In the genomic region with DNA sequence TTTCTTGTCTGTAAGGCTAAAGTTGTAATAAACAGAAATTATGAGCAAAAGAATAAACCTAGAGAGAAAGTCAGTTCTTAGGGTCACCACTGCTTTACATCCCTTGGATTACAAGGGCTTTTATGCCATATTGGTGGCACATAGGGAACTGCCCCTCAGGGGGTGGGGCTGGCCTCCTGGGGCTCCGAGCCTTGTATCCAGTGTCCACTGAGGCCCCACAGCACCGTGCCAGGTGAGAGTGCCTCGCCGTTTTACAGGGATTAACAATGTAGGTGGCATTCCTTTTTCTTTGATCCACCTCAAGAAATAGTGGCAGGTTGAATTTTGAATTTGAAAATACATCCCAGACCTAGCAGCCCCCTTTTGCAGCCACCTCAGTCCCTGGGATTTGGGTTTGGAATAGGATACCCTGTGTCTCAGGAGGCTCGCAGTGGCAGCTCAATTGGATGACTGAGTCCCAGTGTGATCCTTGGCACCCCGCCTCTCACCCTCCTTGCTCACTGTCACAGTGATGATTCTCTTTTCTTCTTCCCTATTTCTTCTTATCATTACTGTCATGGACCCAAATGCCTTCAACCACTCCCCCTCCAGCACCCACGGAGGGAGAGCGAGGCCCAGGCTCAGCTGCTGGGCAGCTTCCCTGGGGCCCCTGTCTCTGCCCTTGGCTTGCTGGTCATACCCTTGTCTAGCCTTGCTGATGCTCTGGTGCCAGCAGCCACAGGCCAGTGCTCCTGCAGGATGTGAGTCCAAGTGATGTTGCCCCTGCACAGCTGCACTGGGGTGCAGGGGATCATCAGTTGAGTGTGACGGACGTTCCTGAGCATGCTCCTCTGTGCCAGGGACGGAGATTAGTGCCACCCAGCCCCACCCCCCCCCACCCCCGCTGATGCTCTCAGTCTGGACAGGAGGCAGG, we compare ENCODE assay signal across 17 cellular contexts.
DNase-seq lines count a peak whose midpoint lies in the region; ATAC-seq and TF ChIP-seq lines count a peak whose summit lies in the region.
"Had no signal": no experiment of that assay in that cellular context is flagged by ENCODE, and none has a peak within 500 bp of the region (broad histone marks: within the 10 kb centered on the region; RNA-seq: fewer than 3 reads in every experiment).

No MANE protein-coding gene starts in this region.

- H3K4me3 Mint-ChIP-seq in T-helper 17 cell, result no peak overlapping the region
- no peak overlapping the region for H3K4me3 Mint-ChIP-seq in immature natural killer cell

- DNase-seq in activated CD8-positive, alpha-beta memory T cell treated with anti-CD3 and anti-CD28 coated beads, Interleukin-2, amount 50 U/mL, for 48 hours, result peak; percentile 32
- DNase-seq in activated CD8-positive, alpha-beta memory T cell treated with anti-CD3 and anti-CD28 coated beads, Interleukin-2, amount 50 U/mL, for 4 hours, result no peak
- DNase-seq in T-helper 17 cell (no peak), left lobe of liver (ENCODE audit: low spot score) (peak; percentile 34), spleen (peak; percentile 63), NCI-H128 (lab: John Stamatoyannopoulos, UW; ENCODE audit: unreplicated experiment) (no peak), immature natural killer cell (no peak), activated gamma-delta T cell treated with Interleukin-2 at 50 U/mL for 16 hours (no peak)
- DNase-seq: COR-L47, GF-D8, NCI-H1048, NCI-H146, NCI-H2081 treated with DMSO at 0.1 percent for 48 hours, NCI-H524 had no signal

- H3K36me3 ChIP-seq in spleen, result peaks cover 0 to 11% (median 0%) of the 10 kb centered on the region in 6 donors
- H3K36me3 ChIP-seq: Peyer's patch had no signal

- TF ChIP-seq POLR2A in spleen (IDR thresholded peaks at IDR 0.05), result no peak

- TF ChIP-seq CTCF in spleen (IDR thresholded peaks at IDR 0.05 in 8 of 11, conservative IDR thresholded peaks at IDR 0.05 in 3 of 11), result no peak

- H3K9me3 ChIP-seq in T-helper 17 cell (ENCODE audit: control insufficient read depth, low read length, poor library complexity, severe bottlenecking) (no peaks in the 10 kb centered on the region), spleen (no peaks in the 10 kb centered on the region)
- H3K9me3 ChIP-seq: Peyer's patch had no signal

- H3K27me3 Mint-ChIP-seq in T-helper 17 cell, result no peaks in the 10 kb centered on the region
- H3K27me3 Mint-ChIP-seq in immature natural killer cell (ENCODE audit: low read depth in 3 of 3), result peaks cover 0 to 3% (median 2%) of the 10 kb centered on the region in 3 donors

- ATAC-seq in T-helper 17 cell (no peak), left lobe of liver (no peak)
- ATAC-seq: Right ventricle myocardium inferior had no signal

- H3K36me3 Mint-ChIP-seq in T-helper 17 cell (ENCODE audit: low read depth) (peaks cover 5% of the 10 kb centered on the region), immature natural killer cell (peaks cover 0 to 9% (median 3%) of the 10 kb centered on the region in 3 donors)

- no peak overlapping the region for H3K27ac ChIP-seq in spleen
- H3K27ac ChIP-seq: KMS-11, Peyer's patch had no signal

- H3K27ac Mint-ChIP-seq in T-helper 17 cell, result peak overlapping the region; percentile 69
- no peak overlapping the region for H3K27ac Mint-ChIP-seq in immature natural killer cell

- peaks cover 0 to 11% (median 0%) of the 10 kb centered on the region in 6 donors for H3K4me1 ChIP-seq in spleen

- no peaks in the 10 kb centered on the region for H3K9me3 Mint-ChIP-seq in immature natural killer cell

- no peak overlapping the region for H3K4me3 ChIP-seq in spleen
- H3K4me3 ChIP-seq: Peyer's patch had no signal

- 92 to 97% (median 93%) methylated on average over 12 of the region's 12 CpGs for WGBS in spleen, 5 donors

- peaks cover 17% of the 10 kb centered on the region for H3K4me1 Mint-ChIP-seq in T-helper 17 cell
- no peaks in the 10 kb centered on the region for H3K4me1 Mint-ChIP-seq in immature natural killer cell

- intact Hi-C loops in spleen (cut with DNase I; ENCODE audit: low total_unique reads), result no loop called here

- H3K27me3 ChIP-seq in spleen (replicated peaks in 1 of 7), result no peaks in the 10 kb centered on the region
- H3K27me3 ChIP-seq: Peyer's patch had no signal

Comparison
In these comparisons a context has a peak if more than half of its experiments do, and no peak if none do; other contexts are left out.
1. DNase-seq: peak in activated CD8-positive, alpha-beta memory T cell treated with anti-CD3 and anti-CD28 coated beads, Interleukin-2, amount 50 U/mL, for 48 hours (single experiment), left lobe of liver (single experiment) and spleen (single experiment); none in activated CD8-positive, alpha-beta memory T cell treated with anti-CD3 and anti-CD28 coated beads, Interleukin-2, amount 50 U/mL, for 4 hours (single experiment), T-helper 17 cell (0 of 3), NCI-H128 (single experiment), immature natural killer cell (0 of 3) and activated gamma-delta T cell treated with Interleukin-2 at 50 U/mL for 16 hours (single experiment).